ENCODE assay signal across 13 cellular contexts in the genomic region with DNA sequence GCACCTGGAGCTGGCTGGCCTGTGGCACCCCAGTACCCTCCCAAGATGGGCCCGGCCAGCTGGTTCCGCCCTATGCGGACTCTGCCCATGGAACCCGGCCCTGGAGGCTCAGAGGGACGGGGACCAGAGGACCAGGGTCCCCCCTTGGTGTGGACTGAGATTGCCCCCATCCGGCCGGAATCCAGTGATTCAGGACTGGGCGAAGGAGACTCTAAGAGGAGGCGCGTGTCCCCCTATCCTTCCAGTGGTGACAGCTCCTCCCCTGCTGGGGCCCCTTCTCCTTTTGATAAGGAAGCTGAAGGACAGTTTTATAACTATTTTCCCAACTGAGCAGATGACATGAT. TPM values are rescaled to one million over a fixed set of nuclear protein-coding genes. Genes with fewer than 3 reads are reported as not detected.
"Had no signal": no experiment of that assay in that cellular context is flagged by ENCODE, and none has a peak within 500 bp of the region (broad histone marks: within the 10 kb centered on the region; RNA-seq: fewer than 3 reads in every experiment).

No MANE protein-coding gene starts in this region.

- DNase-seq: activated CD8-positive, alpha-beta memory T cell treated with anti-CD3 and anti-CD28 coated beads for 24 hours; activated effector memory CD4-positive, alpha-beta T cell treated with Interleukin-2 at 50 U/mL for 16 hours; esophagus squamous epithelium; foreskin keratinocyte; stimulated activated CD4-positive, alpha-beta T cell treated with anti-CD3 and anti-CD28 coated beads, Interleukin-4, amount 100 ng/mL, for 1 hour; stimulated activated CD8-positive, alpha-beta memory T cell treated with anti-CD3 and anti-CD28 coated beads, Interleukin-4, amount 100 ng/mL, for 48 hours; SW 1271; uterus had no signal

- H3K4me3 Mint-ChIP-seq: activated naive CD8-positive, alpha-beta T cell; memory B cell; T-helper 2 cell treated with Interferon-gamma antibody and Interleukin-4, amounts not matched to agents 5 μg/mL and 100 μg/mL, for 36 hours had no signal

- H3K27ac Mint-ChIP-seq: activated naive CD8-positive, alpha-beta T cell; memory B cell; T-helper 2 cell treated with Interferon-gamma antibody and Interleukin-4, amounts not matched to agents 5 μg/mL and 100 μg/mL, for 36 hours had no signal

- H3K9me3 Mint-ChIP-seq: memory B cell; T-helper 2 cell treated with Interferon-gamma antibody and Interleukin-4, amounts not matched to agents 5 μg/mL and 100 μg/mL, for 36 hours had no signal

- H3K4me3 ChIP-seq: esophagus squamous epithelium, uterus had no signal

- H3K27ac ChIP-seq: esophagus squamous epithelium, foreskin keratinocyte, uterus had no signal

- H3K9me3 ChIP-seq: esophagus squamous epithelium, uterus had no signal

- H3K36me3 ChIP-seq: esophagus squamous epithelium, uterus had no signal

- ATAC-seq: foreskin keratinocyte, left lobe of liver had no signal

- H3K4me1 ChIP-seq: foreskin keratinocyte, uterus had no signal

- H3K27me3 Mint-ChIP-seq: activated naive CD8-positive, alpha-beta T cell had no signal

- H3K36me3 Mint-ChIP-seq: memory B cell had no signal

RNA-seq across cellular contexts. Expression of a gene that starts 12.0 kb away (rescaled TPM):
- total RNA-seq: foreskin keratinocyte, osteocyte had no signal
